In the genomic region with DNA sequence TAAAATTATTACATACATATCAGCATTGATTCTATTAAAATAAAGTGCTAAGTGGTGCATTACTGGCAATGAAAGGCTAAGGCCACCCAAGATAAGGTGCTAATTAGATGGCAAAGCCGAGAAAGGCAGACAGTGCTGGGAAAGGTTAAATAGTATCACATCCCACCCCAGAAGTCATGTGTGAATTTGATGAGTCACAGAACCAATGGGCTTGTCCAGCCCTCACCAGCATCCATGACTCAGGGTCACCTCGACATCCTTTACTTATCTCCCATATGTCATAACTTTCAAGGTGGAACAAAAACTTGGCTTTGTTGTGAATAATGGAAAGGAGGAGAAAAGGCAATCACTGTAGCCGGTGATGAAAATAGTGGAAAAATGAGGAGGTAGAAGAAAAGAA, we compare ENCODE assay signal across 15 cellular contexts.
A peak's percentile ranks its signal among the peaks of the same experiment; 100 is the strongest.
DNase-seq lines count a peak whose midpoint lies in the region; ATAC-seq, FAIRE-seq and TF ChIP-seq lines count a peak whose summit lies in the region.
"Had no signal": no experiment of that assay in that cellular context is flagged by ENCODE, and none has a peak within 500 bp of the region (broad histone marks: within the 10 kb centered on the region; RNA-seq: fewer than 3 reads in every experiment).

No MANE protein-coding gene starts in this region.

- H4K20me1 ChIP-seq in keratinocyte (ENCODE audit: control insufficient read depth, extremely low read depth, insufficient read depth, low read length) = no peaks in the 10 kb centered on the region
- H4K20me1 ChIP-seq: BLaER1 treated with 17β-estradiol and CSF1 and Interleukin-3, amounts not matched to agents 10 nM and 100 nM had no signal

- intact Hi-C loops in CD8-positive, alpha-beta T cell (cut with DNase I, micrococcal nuclease) = no loop called here

- no peak overlapping the region for H3K4me3 ChIP-seq in BJ (ENCODE audit: low read depth, low read length)
- no peak overlapping the region for H3K4me3 ChIP-seq in astrocyte of the spinal cord (ENCODE audit: low read depth, low read length)
- H3K4me3 ChIP-seq in keratinocyte (ENCODE audit: control insufficient read depth in 2 of 3, extremely low read depth in 1 of 3, insufficient read depth in 2 of 3, low read depth in 1 of 3, low read length in 3 of 3) = no peak overlapping the region
- no peak overlapping the region for H3K4me3 ChIP-seq in CD8-positive, alpha-beta T cell (ENCODE audit: low read depth, low read length)
- H3K4me3 ChIP-seq: BLaER1 treated with 17β-estradiol and CSF1 and Interleukin-3, amounts not matched to agents 10 nM and 100 nM; uterus had no signal

- in situ Hi-C loops in astrocyte of the spinal cord (cut with HindIII; ENCODE audit: low sequenced_read_pairs) = no loop called here
- in situ Hi-C loops in GM13977 (cut with MboI; ENCODE audit: low pct_unique_long_range_greater_than_20kb, low sequenced_read_pairs, unreplicated experiment) = no loop called here

- no peak for ATAC-seq in HG03520 (IDR thresholded peaks at IDR 0.05; ENCODE audit: unreplicated experiment)
- ATAC-seq in CD8-positive, alpha-beta T cell = no peak

- DNase-seq in BJ (ENCODE audit: low read depth) (peak; percentile 2), LHCN-M2 (ENCODE audit: low read depth) (peak; percentile 1), astrocyte of the spinal cord (ENCODE audit: low read depth, low spot score) (peak; percentile 43), keratinocyte (ENCODE audit: low read depth, low spot score) (peak; percentile 54), GM13977 (ENCODE audit: low spot score) (no peak), NOMO-1 treated with DMSO at 0.1 percent for 48 hours (lab: John Stamatoyannopoulos, UW; ENCODE audit: unreplicated experiment) (no peak)
- DNase-seq in CD8-positive, alpha-beta T cell = no peak
- DNase-seq: dermis blood vessel endothelial cell; H7; naive B cell; stimulated activated CD4-positive, alpha-beta T cell treated with anti-CD3 and anti-CD28 coated beads, Interleukin-4, amount 100 ng/mL, for 4 hours; stimulated activated naive CD4-positive, alpha-beta T cell had no signal

- dilution Hi-C loops in keratinocyte (cut with MboI; ENCODE audit: extremely low pct_ligation_motif_present, low sequenced_read_pairs) = no loop called here

- H3K4me1 Mint-ChIP-seq in CD8-positive, alpha-beta T cell (ENCODE audit: low read depth) = no peaks in the 10 kb centered on the region
- H3K4me1 Mint-ChIP-seq: naive B cell had no signal

- no peaks in the 10 kb centered on the region for H3K9me3 ChIP-seq in keratinocyte (ENCODE audit: control insufficient read depth, low read depth, low read length)
- H3K9me3 ChIP-seq in CD8-positive, alpha-beta T cell (ENCODE audit: low read length) = no peaks in the 10 kb centered on the region
- H3K9me3 ChIP-seq: BLaER1 treated with 17β-estradiol and CSF1 and Interleukin-3, amounts not matched to agents 10 nM and 100 nM; uterus had no signal

- POLR2A ChIA-PET in BJ (lab: Charles Lee) = no interaction called here
- POLR2A ChIA-PET in CD8-positive, alpha-beta T cell (lab: Charles Lee) = no interaction called here

- H3K36me3 Mint-ChIP-seq in CD8-positive, alpha-beta T cell = no peaks in the 10 kb centered on the region
- H3K36me3 Mint-ChIP-seq: naive B cell had no signal

- no peak overlapping the region for H3K27ac Mint-ChIP-seq in CD8-positive, alpha-beta T cell
- H3K27ac Mint-ChIP-seq: naive B cell had no signal

- H3K4me2 ChIP-seq in keratinocyte (ENCODE audit: control insufficient read depth, extremely low read depth, insufficient read depth, low read depth, low read length) = peak overlapping the region; percentile 44

- H3K9ac ChIP-seq in keratinocyte (ENCODE audit: control insufficient read depth, extremely low read depth, insufficient read depth, low read length) = no peak overlapping the region
- H3K9ac ChIP-seq: BLaER1 treated with 17β-estradiol and CSF1 and Interleukin-3, amounts not matched to agents 10 nM and 100 nM had no signal

- H2AFZ ChIP-seq in keratinocyte (ENCODE audit: control insufficient read depth, low read length) = no peak overlapping the region

- no peaks in the 10 kb centered on the region for H3K79me2 ChIP-seq in keratinocyte (ENCODE audit: control insufficient read depth, insufficient read depth, low read length)

- H3K36me3 ChIP-seq in BJ (ENCODE audit: control insufficient read depth, insufficient read depth, low read length) (no peaks in the 10 kb centered on the region), keratinocyte (ENCODE audit: control insufficient read depth in 2 of 2, extremely low read depth in 1 of 2, insufficient read depth in 2 of 2, low read length in 2 of 2) (no peaks in the 10 kb centered on the region)
- H3K36me3 ChIP-seq in CD8-positive, alpha-beta T cell (ENCODE audit: insufficient read depth, low read length) = no peaks in the 10 kb centered on the region
- H3K36me3 ChIP-seq: BLaER1 treated with 17β-estradiol and CSF1 and Interleukin-3, amounts not matched to agents 10 nM and 100 nM; uterus had no signal

- CTCF ChIA-PET in BJ (lab: Yijun Ruan, JAX) = interaction anchor here (0.6 kb wide), 1 partner anchor 68 kb away, joined by 3 read pairs; no protein-coding TSS in a partner anchor
- CTCF ChIA-PET in CD8-positive, alpha-beta T cell (lab: Charles Lee) = no interaction called here

- FAIRE-seq in keratinocyte (lab: Jason Lieb, UNC) = peak; percentile 94

- H3K27ac ChIP-seq in keratinocyte (ENCODE audit: control insufficient read depth, insufficient read depth, low read length) = peak overlapping the region; percentile 61
- no peak overlapping the region for H3K27ac ChIP-seq in CD8-positive, alpha-beta T cell (ENCODE audit: low read depth, low read length)
- H3K27ac ChIP-seq: BLaER1 treated with 17β-estradiol and CSF1 and Interleukin-3, amounts not matched to agents 10 nM and 100 nM; uterus had no signal

- no peaks in the 10 kb centered on the region for H3K27me3 ChIP-seq in BJ (ENCODE audit: control insufficient read depth, insufficient read depth, low read length)
- no peaks in the 10 kb centered on the region for H3K27me3 ChIP-seq in keratinocyte (ENCODE audit: control insufficient read depth, extremely low read depth, insufficient read depth, low read length)
- H3K27me3 ChIP-seq in CD8-positive, alpha-beta T cell (ENCODE audit: insufficient read depth, low read length) = no peaks in the 10 kb centered on the region
- H3K27me3 ChIP-seq: BLaER1 treated with 17β-estradiol and CSF1 and Interleukin-3, amounts not matched to agents 10 nM and 100 nM; uterus had no signal

- H3K9me1 ChIP-seq in keratinocyte (ENCODE audit: control insufficient read depth, extremely low read depth, insufficient read depth, low read length) = no peaks in the 10 kb centered on the region

- peaks cover 9% of the 10 kb centered on the region for H3K27me3 Mint-ChIP-seq in CD8-positive, alpha-beta T cell (ENCODE audit: low read depth)

- H3K4me3 Mint-ChIP-seq in CD8-positive, alpha-beta T cell = no peak overlapping the region
- H3K4me3 Mint-ChIP-seq: naive B cell had no signal

- peaks cover 22% of the 10 kb centered on the region for H3K4me1 ChIP-seq in keratinocyte (ENCODE audit: control insufficient read depth, extremely low read depth, insufficient read depth, low read length)
- H3K4me1 ChIP-seq in CD8-positive, alpha-beta T cell (ENCODE audit: insufficient read depth, low read length) = no peaks in the 10 kb centered on the region
- H3K4me1 ChIP-seq: uterus had no signal

- no peaks in the 10 kb centered on the region for H3K9me3 Mint-ChIP-seq in CD8-positive, alpha-beta T cell

- TF ChIP-seq CTCF in BJ (IDR thresholded peaks at IDR 0.05; ENCODE audit: insufficient read depth, low read depth, low read length) (no peak), astrocyte of the spinal cord (IDR thresholded peaks at IDR 0.05; ENCODE audit: low read depth, low read length) (no peak), keratinocyte (optimal IDR thresholded peaks at IDR 0.05 in 1 of 3, IDR thresholded peaks at IDR 0.05 in 1 of 3, conservative IDR thresholded peaks at IDR 0.05 in 1 of 3; ENCODE audit: extremely low read depth in 1 of 3, insufficient read depth in 2 of 3, low read length in 3 of 3) (no peak), GM13977 (IDR thresholded peaks at IDR 0.05; ENCODE audit: extremely low read depth, insufficient read depth, missing control alignments) (no peak)
- TF ChIP-seq CTCF in CD8-positive, alpha-beta T cell (IDR thresholded peaks at IDR 0.05) = no peak

Comparison
In these comparisons a context has a peak if more than half of its experiments do, and no peak if none do; other contexts are left out.
1. DNase-seq: peak in BJ (single experiment), LHCN-M2 (single experiment), astrocyte of the spinal cord (single experiment) and keratinocyte (single experiment); none in GM13977 (single experiment), NOMO-1 treated with DMSO at 0.1 percent for 48 hours (single experiment) and CD8-positive, alpha-beta T cell (0 of 7).